9 cellular contexts compared by ENCODE assay signal in the genomic region with DNA sequence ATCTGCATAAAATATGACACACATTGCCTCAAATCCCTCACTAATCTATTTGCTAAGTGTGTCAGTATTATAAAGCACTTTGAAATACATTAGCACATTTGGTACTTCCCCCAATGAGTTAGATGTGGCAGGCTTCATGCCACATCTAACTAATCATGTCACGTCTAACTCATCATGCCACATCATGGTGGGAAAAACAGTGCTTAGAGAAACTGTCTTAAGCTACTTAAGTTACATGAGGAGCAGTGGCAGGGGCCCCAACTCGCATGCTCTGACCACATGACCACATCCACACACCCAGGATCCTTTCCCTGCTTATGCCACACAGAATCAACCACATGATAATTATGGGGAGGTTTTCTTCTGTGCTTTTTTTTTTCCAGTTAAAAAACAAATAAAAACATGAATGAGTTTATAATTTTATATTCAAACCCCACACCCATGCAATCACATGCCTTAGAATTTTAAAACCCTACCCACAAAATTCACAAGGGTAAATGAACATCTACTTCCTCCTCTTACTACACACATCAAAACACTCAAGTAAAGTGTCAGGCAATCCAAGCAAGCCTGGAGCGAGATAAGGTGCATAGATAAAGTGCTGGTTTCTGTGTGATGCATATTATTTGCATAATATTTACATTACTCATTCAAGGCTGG. TPM values are rescaled to one million over a fixed set of nuclear protein-coding genes. Genes with fewer than 3 reads are reported as not detected.
DNase-seq lines count a peak whose midpoint lies in the region; ATAC-seq and TF ChIP-seq lines count a peak whose summit lies in the region.
"Had no signal": no experiment of that assay in that cellular context is flagged by ENCODE, and none has a peak within 500 bp of the region (broad histone marks: within the 10 kb centered on the region; RNA-seq: fewer than 3 reads in every experiment).

No MANE protein-coding gene starts in this region.

- in situ Hi-C loops in Caki2 (cut with HindIII; ENCODE audit: low pct_unique_long_range_greater_than_20kb, low sequenced_read_pairs): no loop called here

- H3K4me3 ChIP-seq in cardiac fibroblast (replicated peaks in 1 of 2; ENCODE audit: low read depth in 2 of 2, low read length in 2 of 2): no peak overlapping the region
- no peak overlapping the region for H3K4me3 ChIP-seq in uterus
- H3K4me3 ChIP-seq in aorta (ENCODE audit: low read length in 2 of 2): no peak overlapping the region

- peaks cover 14% of the 10 kb centered on the region for H3K4me1 Mint-ChIP-seq in nephron progenitor cell

- H3K27ac ChIP-seq in uterus (no peak overlapping the region), aorta (ENCODE audit: low read depth in 1 of 2, low read length in 2 of 2) (no peak overlapping the region)

- H3K27me3 ChIP-seq in uterus (no peaks in the 10 kb centered on the region), aorta (ENCODE audit: control insufficient read depth in 1 of 2, insufficient read depth in 2 of 2, low read length in 1 of 2) (no peaks in the 10 kb centered on the region)

- H3K27me3 Mint-ChIP-seq in nephron progenitor cell (ENCODE audit: low read depth, poor library complexity): peaks cover 3% of the 10 kb centered on the region

- H3K9me3 Mint-ChIP-seq in nephron progenitor cell: no peaks in the 10 kb centered on the region

- DNase-seq in Caki2 (ENCODE audit: low read depth) (peak; percentile 76), cardiac fibroblast (ENCODE audit: low read depth in 2 of 2) (peak; percentile 24 to 36), nephron progenitor cell (no peak), uterus (no peak), NCI-H2227 treated with DMSO at 0.1 percent for 48 hours (lab: John Stamatoyannopoulos, UW) (no peak), aorta (no peak)
- DNase-seq: erythroblast had no signal

- H3K4me1 ChIP-seq in uterus (no peaks in the 10 kb centered on the region), aorta (ENCODE audit: control insufficient read depth in 1 of 2, insufficient read depth in 2 of 2, low read length in 2 of 2) (no peaks in the 10 kb centered on the region)

- no peak for TF ChIP-seq CTCF in cardiac fibroblast (IDR thresholded peaks at IDR 0.05; ENCODE audit: low read depth, low read length)
- TF ChIP-seq CTCF in nephron progenitor cell (IDR thresholded peaks at IDR 0.05): no peak
- no peak for TF ChIP-seq CTCF in uterus (IDR thresholded peaks at IDR 0.05)

- intact Hi-C loops in uterus (cut with DNase I; ENCODE audit: low total_unique reads) (no loop called here), aorta (cut with DNase I) (no loop called here)

- H3K4me3 Mint-ChIP-seq in nephron progenitor cell: no peak overlapping the region

- H3K9me3 ChIP-seq in uterus: no peaks in the 10 kb centered on the region
- H3K9me3 ChIP-seq in aorta (ENCODE audit: control insufficient read depth, low read length): no peaks in the 10 kb centered on the region

- ATAC-seq in GM19467 (IDR thresholded peaks at IDR 0.05; ENCODE audit: unreplicated experiment) (peak; percentile 50), HG03442 (IDR thresholded peaks at IDR 0.05; ENCODE audit: unreplicated experiment) (peak; percentile 75), aorta (ENCODE audit: low FRiP score) (no peak)

- H3K36me3 Mint-ChIP-seq in nephron progenitor cell (ENCODE audit: low read depth): no peaks in the 10 kb centered on the region

- TF ChIP-seq POLR2A in uterus (IDR thresholded peaks at IDR 0.05): no peak

- H3K36me3 ChIP-seq in uterus (no peaks in the 10 kb centered on the region), aorta (ENCODE audit: control insufficient read depth in 1 of 2, insufficient read depth in 2 of 2, low read length in 1 of 2) (no peaks in the 10 kb centered on the region)

- 44 to 58% methylated on average over 3 of the region's 3 CpGs for WGBS in aorta, 2 donors

- no peak overlapping the region for H3K27ac Mint-ChIP-seq in nephron progenitor cell

RNA-seq across cellular contexts. Expression of a gene that starts 1.6 kb away (rescaled TPM):
- 1.3 and 1.8 TPM in 2 replicates for total RNA-seq in Caki2 (2014; rRNA removed; shearing (Covaris generic); ENCODE audit: low replicate concordance)
- total RNA-seq in uterus (under 1 TPM in 1 of 4 donors, not detected in 3; 0.14 TPM), aorta (not detected)
- polyA plus RNA-seq in aorta: not detected

Comparison
In these comparisons a context has a peak if more than half of its experiments do, and no peak if none do; other contexts are left out.
1. DNase-seq: peak in Caki2 (single experiment) and cardiac fibroblast (2 of 2); none in nephron progenitor cell (single experiment), uterus (0 of 2), NCI-H2227 treated with DMSO at 0.1 percent for 48 hours (single experiment) and aorta (0 of 2).